8 cellular contexts compared by ENCODE assay signal in the genomic region with DNA sequence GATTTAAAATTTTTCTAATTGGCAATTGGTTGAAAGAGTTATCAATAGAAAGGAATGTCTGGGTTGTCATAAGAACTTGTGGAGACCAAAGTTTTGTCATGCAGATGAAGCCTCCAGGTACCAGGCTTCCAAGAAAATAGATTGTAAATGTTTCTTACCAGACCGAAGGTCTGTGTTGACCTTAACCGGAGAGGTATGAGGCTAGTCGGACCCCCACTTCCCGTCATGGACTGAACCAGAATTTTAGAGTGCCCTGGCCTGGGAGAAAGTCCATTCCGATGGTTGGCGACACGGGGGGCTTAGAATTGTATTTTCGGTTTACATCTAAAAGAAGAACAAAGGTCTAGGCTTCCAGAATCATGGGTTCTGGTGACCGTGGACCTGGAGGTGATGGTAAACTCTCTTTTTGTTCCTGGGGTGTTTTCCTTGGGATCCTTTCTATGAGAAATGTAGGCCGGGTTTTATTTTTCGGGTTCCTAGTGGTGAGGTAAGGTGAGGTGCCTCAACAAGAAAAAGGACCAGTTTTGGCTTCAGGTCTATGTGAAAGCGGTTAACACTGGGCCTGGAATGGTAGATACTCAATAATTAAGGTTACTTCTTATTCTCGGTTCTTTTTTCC. TPM values are rescaled to one million over a fixed set of nuclear protein-coding genes. Genes with fewer than 3 reads are reported as not detected.
DNase-seq lines count a peak whose midpoint lies in the region; ATAC-seq and TF ChIP-seq lines count a peak whose summit lies in the region.

No MANE protein-coding gene starts in this region.

- H3K36me3 Mint-ChIP-seq in HFFc6 (ENCODE audit: low read depth) = peaks cover 21% of the 10 kb centered on the region
- H3K36me3 Mint-ChIP-seq in activated T-helper 1 cell treated with anti-CD3 and anti-CD28 coated beads, Interleukin-12 subunit alpha, Interleukin-12 subunit beta, Interleukin-2, Interleukin-4 antibody, amounts not matched to agents 30 ng/mL and 10 ng/mL and 1 ng/mL, durations not matched to agents 14 hours and 24 hours and 36 hours (ENCODE audit: low read depth) = peaks cover 16% of the 10 kb centered on the region
- H3K36me3 Mint-ChIP-seq in stimulated activated memory B cell treated with anti-CD40 and anti-IgM and Interleukin-4, amounts not matched to agents 10 μg/mL and 1 μg/mL and 100 μg/mL, for 72 hours = peaks cover 9% of the 10 kb centered on the region

- no peak for TF ChIP-seq CTCF in HFFc6 (IDR thresholded peaks at IDR 0.05)

- peak overlapping the region; percentile 98 for H3K4me3 ChIP-seq in iPS-18a (ENCODE audit: low read length)

- no peaks in the 10 kb centered on the region for H3K9me3 ChIP-seq in iPS-18a (ENCODE audit: control insufficient read depth, low read depth, low read length)

- H3K9me3 Mint-ChIP-seq in HFFc6 = no peaks in the 10 kb centered on the region
- H3K9me3 Mint-ChIP-seq in activated T-helper 1 cell treated with anti-CD3 and anti-CD28 coated beads, Interleukin-12 subunit alpha, Interleukin-12 subunit beta, Interleukin-2, Interleukin-4 antibody, amounts not matched to agents 30 ng/mL and 10 ng/mL and 1 ng/mL, durations not matched to agents 14 hours and 24 hours and 36 hours = peaks cover 3% of the 10 kb centered on the region
- H3K9me3 Mint-ChIP-seq in stimulated activated memory B cell treated with anti-CD40 and anti-IgM and Interleukin-4, amounts not matched to agents 10 μg/mL and 1 μg/mL and 100 μg/mL, for 72 hours = no peaks in the 10 kb centered on the region

- peak overlapping the region; percentile 93 for H3K4me3 Mint-ChIP-seq in HFFc6
- peak overlapping the region; percentile 99 for H3K4me3 Mint-ChIP-seq in activated T-helper 1 cell treated with anti-CD3 and anti-CD28 coated beads, Interleukin-12 subunit alpha, Interleukin-12 subunit beta, Interleukin-2, Interleukin-4 antibody, amounts not matched to agents 30 ng/mL and 10 ng/mL and 1 ng/mL, durations not matched to agents 14 hours and 24 hours and 36 hours
- H3K4me3 Mint-ChIP-seq in stimulated activated memory B cell treated with anti-CD40 and anti-IgM and Interleukin-4, amounts not matched to agents 10 μg/mL and 1 μg/mL and 100 μg/mL, for 72 hours = peak overlapping the region; percentile 92

- peak overlapping the region; percentile 91 for H3K27ac Mint-ChIP-seq in HFFc6
- H3K27ac Mint-ChIP-seq in activated T-helper 1 cell treated with anti-CD3 and anti-CD28 coated beads, Interleukin-12 subunit alpha, Interleukin-12 subunit beta, Interleukin-2, Interleukin-4 antibody, amounts not matched to agents 30 ng/mL and 10 ng/mL and 1 ng/mL, durations not matched to agents 14 hours and 24 hours and 36 hours = peak overlapping the region; percentile 86
- peak overlapping the region; percentile 96 for H3K27ac Mint-ChIP-seq in stimulated activated memory B cell treated with anti-CD40 and anti-IgM and Interleukin-4, amounts not matched to agents 10 μg/mL and 1 μg/mL and 100 μg/mL, for 72 hours

- H3K9ac ChIP-seq in iPS-18a (ENCODE audit: low read length) = peak overlapping the region; percentile 83

- intact Hi-C loops in activated T-helper 1 cell treated with anti-CD3 and anti-CD28 coated beads, Interleukin-12 subunit alpha, Interleukin-12 subunit beta, Interleukin-2, Interleukin-4 antibody, amounts not matched to agents 30 ng/mL and 10 ng/mL and 1 ng/mL, durations not matched to agents 14 hours and 24 hours and 36 hours (cut with micrococcal nuclease) = loop anchor here (1.0 to 5.0 kb wide), 4 partner anchors 64 to 824 kb away; partner anchors contain the start of genes HSD17B7, NOS1AP, NUF2 and UAP1

- DNase-seq in HFFc6 = no peak
- DNase-seq in activated T-helper 1 cell treated with anti-CD3 and anti-CD28 coated beads, Interleukin-12 subunit alpha, Interleukin-12 subunit beta, Interleukin-2, Interleukin-4 antibody, amounts not matched to agents 30 ng/mL and 10 ng/mL and 1 ng/mL, durations not matched to agents 14 hours and 24 hours and 36 hours (ENCODE audit: low spot score) = no peak
- DNase-seq in COLO668 (lab: John Stamatoyannopoulos, UW; ENCODE audit: unreplicated experiment) = no peak
- no peak for DNase-seq in stimulated activated CD4-positive, alpha-beta T cell treated with anti-CD3 and anti-CD28 coated beads, Interleukin-2, amount 100 ng/mL, for 48 hours
- no peak for DNase-seq in anterior cingulate cortex (lab: John Stamatoyannopoulos, UW)

- peaks cover 22% of the 10 kb centered on the region for H3K36me3 ChIP-seq in iPS-18a (ENCODE audit: control insufficient read depth, low read depth, low read length)

- H3K27me3 ChIP-seq in iPS-18a (ENCODE audit: control insufficient read depth, insufficient read depth, low read length) = peaks cover 3% of the 10 kb centered on the region

- peaks cover 2% of the 10 kb centered on the region for H3K27me3 Mint-ChIP-seq in HFFc6 (ENCODE audit: insufficient read depth)
- H3K27me3 Mint-ChIP-seq in activated T-helper 1 cell treated with anti-CD3 and anti-CD28 coated beads, Interleukin-12 subunit alpha, Interleukin-12 subunit beta, Interleukin-2, Interleukin-4 antibody, amounts not matched to agents 30 ng/mL and 10 ng/mL and 1 ng/mL, durations not matched to agents 14 hours and 24 hours and 36 hours (ENCODE audit: insufficient read depth) = no peaks in the 10 kb centered on the region
- H3K27me3 Mint-ChIP-seq in stimulated activated memory B cell treated with anti-CD40 and anti-IgM and Interleukin-4, amounts not matched to agents 10 μg/mL and 1 μg/mL and 100 μg/mL, for 72 hours = no peaks in the 10 kb centered on the region

- no peak overlapping the region for H3K27ac ChIP-seq in iPS-18a (ENCODE audit: low read length)

- H3K4me1 ChIP-seq in iPS-18a (ENCODE audit: control insufficient read depth, low read depth, low read length) = peaks cover 11% of the 10 kb centered on the region

- ATAC-seq in stimulated activated memory B cell treated with anti-CD40 and anti-IgM and Interleukin-4, amounts not matched to agents 10 μg/mL and 1 μg/mL and 100 μg/mL, for 72 hours = no peak
- ATAC-seq in HG03045 (IDR thresholded peaks at IDR 0.05; ENCODE audit: unreplicated experiment) = no peak

- peaks cover 30% of the 10 kb centered on the region for H3K4me1 Mint-ChIP-seq in HFFc6 (ENCODE audit: low read depth)
- H3K4me1 Mint-ChIP-seq in activated T-helper 1 cell treated with anti-CD3 and anti-CD28 coated beads, Interleukin-12 subunit alpha, Interleukin-12 subunit beta, Interleukin-2, Interleukin-4 antibody, amounts not matched to agents 30 ng/mL and 10 ng/mL and 1 ng/mL, durations not matched to agents 14 hours and 24 hours and 36 hours (ENCODE audit: low read depth) = peaks cover 33% of the 10 kb centered on the region
- peaks cover 23% of the 10 kb centered on the region for H3K4me1 Mint-ChIP-seq in stimulated activated memory B cell treated with anti-CD40 and anti-IgM and Interleukin-4, amounts not matched to agents 10 μg/mL and 1 μg/mL and 100 μg/mL, for 72 hours

RNA-seq across cellular contexts. Expression of gene UHMK1, which starts 0.4 kb away (rescaled TPM):
- 100 to 1,000 TPM in 4 of 6 experiments, 10 to 100 TPM in 2; 97.6 to 121 (median 105) TPM for total RNA-seq in HFFc6 (2021; fragmentation: NEBNext Ultra II Directional; extraction: Animal tissue kit (Norgen Biotek cat#: 25700))
- total RNA-seq in activated T-helper 1 cell treated with anti-CD3 and anti-CD28 coated beads, Interleukin-12 subunit alpha, Interleukin-12 subunit beta, Interleukin-2, Interleukin-4 antibody, amounts not matched to agents 30 ng/mL and 10 ng/mL and 1 ng/mL, durations not matched to agents 14 hours and 24 hours and 36 hours = 59.6 and 61.6 TPM in 2 replicates
